Comparison of ENCODE assay signal across 16 cellular contexts in genomic region chr15:88805031-88805780, GRCh38. TPM values are rescaled to one million over a fixed set of nuclear protein-coding genes. Genes with fewer than 3 reads are reported as not detected.
DNase-seq lines count a peak whose midpoint lies in the region; ATAC-seq and TF ChIP-seq lines count a peak whose summit lies in the region.
"Had no signal": no experiment of that assay in that cellular context is flagged by ENCODE, and none has a peak within 500 bp of the region (broad histone marks: within the 10 kb centered on the region; RNA-seq: fewer than 3 reads in every experiment).

No MANE protein-coding gene starts in this region.

- intact Hi-C loops in MCF 10A (cut with micrococcal nuclease) (loop anchor here (10.0 kb wide), 2 partner anchors 90 to 150 kb away; partner anchors contain the start of gene HAPLN3), breast epithelium (cut with DNase I; ENCODE audit: low total_unique reads) (no loop called here), HCT116 (cut with micrococcal nuclease) (no loop called here)

- H3K36me3 Mint-ChIP-seq in MCF 10A (ENCODE audit: insufficient read depth, unreplicated experiment) = peaks cover 7% of the 10 kb centered on the region
- H3K36me3 Mint-ChIP-seq: activated naive CD8-positive, alpha-beta T cell treated with anti-CD3 and anti-CD28 coated beads, Interleukin-2, amount 10 ng/mL, durations not matched to agents 7 days and 5 days had no signal

- no peaks in the 10 kb centered on the region for H3K9me2 ChIP-seq in HCT116 (ENCODE audit: insufficient read depth)

- CTCF ChIA-PET in MCF 10A (lab: Yijun Ruan, JAX) (interaction anchor here (0.7 to 1.1 kb wide), 2 partner anchors 9 to 73 kb away, joined by 3 to 5 read pairs; no protein-coding TSS in a partner anchor), HCT116 (lab: Charles Lee) (interaction anchor here (1.3 kb wide), 1 partner anchor 30 kb away, joined by 3 read pairs; no protein-coding TSS in a partner anchor)

- H3K79me2 ChIP-seq in HCT116 (ENCODE audit: insufficient read depth, low read length) = no peaks in the 10 kb centered on the region

- RAD21 ChIA-PET in HCT116 (lab: Charles Lee; ENCODE audit: low non-redundant PET in 1 of 2, low total read pairs in 2 of 2, uncharacterized antibody in 2 of 2, unreplicated experiment in 2 of 2) = no interaction called here

- no peak overlapping the region for H3K27ac Mint-ChIP-seq in MCF 10A (ENCODE audit: low read depth, unreplicated experiment)
- H3K27ac Mint-ChIP-seq: activated naive CD8-positive, alpha-beta T cell treated with anti-CD3 and anti-CD28 coated beads, Interleukin-2, amount 10 ng/mL, durations not matched to agents 7 days and 5 days had no signal

- H3K36me3 ChIP-seq in breast epithelium (no peaks in the 10 kb centered on the region), HCT116 (ENCODE audit: control insufficient read depth in 1 of 2, insufficient read depth in 2 of 2, low read length in 2 of 2) (no peaks in the 10 kb centered on the region)
- H3K36me3 ChIP-seq: BE2C, brain microvascular endothelial cell, MG63 had no signal

- no peaks in the 10 kb centered on the region for H3K9me3 ChIP-seq in breast epithelium
- no peaks in the 10 kb centered on the region for H3K9me3 ChIP-seq in HCT116 (ENCODE audit: control insufficient read depth in 1 of 2, insufficient read depth in 1 of 2, low read depth in 1 of 2, low read length in 2 of 2)
- H3K9me3 ChIP-seq: BE2C, MG63 had no signal

- no peaks in the 10 kb centered on the region for H3K9me3 Mint-ChIP-seq in MCF 10A (ENCODE audit: unreplicated experiment)
- H3K9me3 Mint-ChIP-seq: activated naive CD8-positive, alpha-beta T cell treated with anti-CD3 and anti-CD28 coated beads, Interleukin-2, amount 10 ng/mL, durations not matched to agents 7 days and 5 days had no signal

- H3K4me2 ChIP-seq in HCT116 (ENCODE audit: low read length) = no peak overlapping the region

- peaks cover 35% of the 10 kb centered on the region for H3K27me3 Mint-ChIP-seq in MCF 10A (ENCODE audit: insufficient read depth, unreplicated experiment)

- TF ChIP-seq POLR2A in breast epithelium (IDR thresholded peaks at IDR 0.05) (no peak), HCT116 (IDR thresholded peaks at IDR 0.05; ENCODE audit: borderline replicate concordance, extremely low read depth, insufficient read depth, insufficient read length) (no peak)

- H3K4me3 ChIP-seq in breast epithelium (no peak overlapping the region), HCT116 (replicated peaks in 1 of 2; ENCODE audit: low read depth in 1 of 2, low read length in 2 of 2) (no peak overlapping the region)
- H3K4me3 ChIP-seq: MG63 had no signal

- H3K27ac ChIP-seq in breast epithelium = no peak overlapping the region
- H3K27ac ChIP-seq in HCT116 (ENCODE audit: low read depth, low read length) = no peak overlapping the region
- H3K27ac ChIP-seq in VCaP = no peak overlapping the region
- H3K27ac ChIP-seq: brain microvascular endothelial cell had no signal

- TF ChIP-seq CTCF in MCF 10A (IDR thresholded peaks at IDR 0.05; ENCODE audit: unreplicated experiment) (no peak), breast epithelium (IDR thresholded peaks at IDR 0.05) (no peak), HCT116 (IDR thresholded peaks at IDR 0.05 in 2 of 3, conservative IDR thresholded peaks at IDR 0.05 in 1 of 3; ENCODE audit: borderline replicate concordance in 1 of 3, insufficient read depth in 1 of 3, low read depth in 2 of 3, low read length in 2 of 3) (peak; percentile 29 to 44 (median 39); a peak in 5 of 6 replicates), VCaP (conservative IDR thresholded peaks at IDR 0.05) (peak; percentile 24; the same call in 1 of the 2 replicates)

- H3K4me3 Mint-ChIP-seq in MCF 10A (ENCODE audit: unreplicated experiment) = no peak overlapping the region
- H3K4me3 Mint-ChIP-seq: activated naive CD8-positive, alpha-beta T cell treated with anti-CD3 and anti-CD28 coated beads, Interleukin-2, amount 10 ng/mL, durations not matched to agents 7 days and 5 days had no signal

- H3K27me3 ChIP-seq in breast epithelium (peaks cover 0 to 57% of the 10 kb centered on the region in 2 donors), HCT116 (ENCODE audit: insufficient read depth, low read length) (peaks cover 5% of the 10 kb centered on the region; the same call in 1 of the 2 replicates)

- POLR2A ChIA-PET in MCF 10A (lab: Yijun Ruan, JAX) (interaction anchor here (0.6 kb wide), 1 partner anchor 422 kb away, joined by 3 read pairs; no protein-coding TSS in a partner anchor), HCT116 (lab: Charles Lee) (no interaction called here)

- BruUV-seq in MCF 10A (replicated peaks; lab: Mats Ljungman, UMichigan) (no TSS peak), HCT116 (replicated peaks; lab: Mats Ljungman, UMichigan) (no TSS peak)

- H4K20me1 ChIP-seq in HCT116 (ENCODE audit: insufficient read depth) = no peaks in the 10 kb centered on the region

- peak; percentile 29; the same call in 1 of the 2 replicates for TF ChIP-seq RAD21 in HCT116 (IDR thresholded peaks at IDR 0.05; ENCODE audit: low read depth)

- H3K4me1 ChIP-seq in breast epithelium (no peaks in the 10 kb centered on the region), HCT116 (ENCODE audit: control insufficient read depth in 1 of 2, insufficient read depth in 2 of 2, low read length in 2 of 2) (peaks cover 0 to 4% of the 10 kb centered on the region in 2 experiments; a peak in 2 of 4 replicates)
- H3K4me1 ChIP-seq: BE2C had no signal

- H3K4me1 Mint-ChIP-seq in MCF 10A (ENCODE audit: insufficient read depth, unreplicated experiment) = peaks cover 7% of the 10 kb centered on the region

- ATAC-seq in HCT116 (peak; percentile 83), HG03159 (IDR thresholded peaks at IDR 0.05; ENCODE audit: unreplicated experiment) (no peak), GM21786 (IDR thresholded peaks at IDR 0.05; ENCODE audit: unreplicated experiment) (no peak), HG03457 (IDR thresholded peaks at IDR 0.05; ENCODE audit: unreplicated experiment) (no peak)
- ATAC-seq: left lobe of liver had no signal

- H3K9ac ChIP-seq in HCT116 (ENCODE audit: low read length) = no peak overlapping the region

- no peak overlapping the region for H2AFZ ChIP-seq in HCT116 (ENCODE audit: low read depth, low read length, poor library complexity, severe bottlenecking)

- DNase-seq in MCF 10A (ENCODE audit: unreplicated experiment) (peak; percentile 22), breast epithelium (ENCODE audit: low spot score in 2 of 2) (no peak), HCT116 (ENCODE audit: low read depth, low spot score) (no peak), germinal center (ENCODE audit: low spot score) (no peak)
- DNase-seq: activated CD4-positive, alpha-beta T cell treated with anti-CD3 and anti-CD28 coated beads for 4 hours; activated naive CD8-positive, alpha-beta T cell treated with anti-CD3 and anti-CD28 coated beads, Interleukin-2, amount 10 ng/mL, durations not matched to agents 7 days and 5 days; BE2C; brain microvascular endothelial cell; DMS153; MG63; NCI-H2029 treated with DMSO at 0.1 percent for 48 hours had no signal

TF ChIP-seq in HCT116, 20 proteins besides CTCF, POLR2A, EP300 and RAD21:
- TF ChIP-seq EZH2 (IDR thresholded peaks at IDR 0.05) (no peak), ZFX (IDR thresholded peaks at IDR 0.05) (no peak)
TF ChIP-seq in HCT116: peak in this region for 0.

RNA-seq across cellular contexts. Expression of gene ACAN, which starts 2.0 kb away (rescaled TPM):
- total RNA-seq in MCF 10A (2022) = not detected in 2 replicates
- total RNA-seq in breast epithelium = under 1 TPM in 1 of 3 donors, not detected in 2; under 0.01 TPM
- not detected for total RNA-seq in HCT116 (2021; ENCODE audit: unreplicated experiment)
- polyA plus RNA-seq in HCT116 (2012) = 0.01 TPM in 1 of 2 replicates, not detected in the other
- total RNA-seq: activated naive CD8-positive, alpha-beta T cell treated with anti-CD3 and anti-CD28 coated beads, Interleukin-2, amount 10 ng/mL, durations not matched to agents 7 days and 5 days; left lobe of liver had no signal

Comparison
In these comparisons a context has a peak if more than half of its experiments do, and no peak if none do; other contexts are left out.
1. CTCF ChIP-seq: peak in HCT116 (3 of 3) and VCaP (single experiment); none in MCF 10A (single experiment) and breast epithelium (0 of 3).